Comparison of ENCODE assay signal across 8 cellular contexts in genomic region chr10:73886085-73886529, GRCh38. TPM values are rescaled to one million over a fixed set of nuclear protein-coding genes. Genes with fewer than 3 reads are reported as not detected.
A peak's percentile ranks its signal among the peaks of the same experiment; 100 is the strongest.
DNase-seq lines count a peak whose midpoint lies in the region; FAIRE-seq and TF ChIP-seq lines count a peak whose summit lies in the region.

No MANE protein-coding gene starts in this region.

- no peak overlapping the region for H3K4me3 ChIP-seq in BLaER1 treated with 17β-estradiol and CSF1 and Interleukin-3, amounts not matched to agents 10 nM and 100 nM
- no peak overlapping the region for H3K4me3 ChIP-seq in cardiac muscle cell
- no peak overlapping the region for H3K4me3 ChIP-seq in prostate gland
- H3K4me3 ChIP-seq in vagina: no peak overlapping the region

- in situ Hi-C loops in KBM-7 (cut with MboI; ENCODE audit: low pct_unique_long_range_greater_than_20kb, low sequenced_read_pairs): no loop called here

- no peaks in the 10 kb centered on the region for H3K36me3 ChIP-seq in BLaER1 treated with 17β-estradiol and CSF1 and Interleukin-3, amounts not matched to agents 10 nM and 100 nM
- H3K36me3 ChIP-seq in cardiac muscle cell (no peaks in the 10 kb centered on the region), prostate gland (no peaks in the 10 kb centered on the region), vagina (no peaks in the 10 kb centered on the region)

- DNase-seq in GM19239 (ENCODE audit: insufficient read length, low spot score) (peak; percentile 73), KBM-7 (peak; percentile 80), SKM-1 (lab: John Stamatoyannopoulos, UW; ENCODE audit: unreplicated experiment) (peak; percentile 61), cardiac muscle cell (ENCODE audit: low read depth in 1 of 2, low spot score in 1 of 2) (peak; percentile 82 to 87), prostate gland (ENCODE audit: low spot score) (peak; percentile 74), vagina (ENCODE audit: extremely low spot score in 2 of 2) (no peak)
- DNase-seq in activated naive CD8-positive, alpha-beta T cell treated with anti-CD3 and anti-CD28 coated beads, Interleukin-2, amount 50 U/mL, for 16 hours (ENCODE audit: low read depth, low spot score): peak; percentile 37

- H3K27ac ChIP-seq in BLaER1 treated with 17β-estradiol and CSF1 and Interleukin-3, amounts not matched to agents 10 nM and 100 nM: peak overlapping the region in 4 of 11 experiments; percentile 14 to 53 (median 26); a peak in 2 of 22 replicates
- H3K27ac ChIP-seq in cardiac muscle cell (no peak overlapping the region), prostate gland (peak overlapping the region; percentile 75 to 82), vagina (peak overlapping the region; percentile 85)

- peaks cover 46 to 54% (median 48%) of the 10 kb centered on the region in 10 experiments for H3K4me1 ChIP-seq in BLaER1 treated with 17β-estradiol and CSF1 and Interleukin-3, amounts not matched to agents 10 nM and 100 nM
- H3K4me1 ChIP-seq in cardiac muscle cell (ENCODE audit: low read depth) (peaks cover 13% of the 10 kb centered on the region), prostate gland (replicated peaks) (peaks cover 29% of the 10 kb centered on the region), vagina (peaks cover 34% of the 10 kb centered on the region)

- TF ChIP-seq CTCF in cardiac muscle cell (IDR thresholded peaks at IDR 0.05; ENCODE audit: low read depth, low read length) (peak; percentile 85), prostate gland (IDR thresholded peaks at IDR 0.05) (peak; percentile 51 to 93 (median 86)), vagina (IDR thresholded peaks at IDR 0.05) (peak; percentile 78 to 96 (median 90))

- H3K27me3 ChIP-seq in BLaER1 treated with 17β-estradiol and CSF1 and Interleukin-3, amounts not matched to agents 10 nM and 100 nM: no peaks in the 10 kb centered on the region
- H3K27me3 ChIP-seq in cardiac muscle cell: no peaks in the 10 kb centered on the region
- H3K27me3 ChIP-seq in prostate gland (replicated peaks; ENCODE audit: insufficient read depth): no peaks in the 10 kb centered on the region
- H3K27me3 ChIP-seq in vagina: no peaks in the 10 kb centered on the region

- no peak for TF ChIP-seq POLR2A in prostate gland (IDR thresholded peaks at IDR 0.05)
- no peak for TF ChIP-seq POLR2A in vagina (IDR thresholded peaks at IDR 0.05)

- H4K20me1 ChIP-seq in BLaER1 treated with 17β-estradiol and CSF1 and Interleukin-3, amounts not matched to agents 10 nM and 100 nM: no peaks in the 10 kb centered on the region

- WGBS in prostate gland: 5% methylated on average over 5 of the region's 5 CpGs

- intact Hi-C loops in prostate gland (cut with DNase I): loop anchor here (1.0 to 5.0 kb wide), 3 partner anchors 55 to 349 kb away; no protein-coding TSS in a partner anchor
- intact Hi-C loops in vagina (cut with DNase I): loop anchor here (5.0 kb wide), 1 partner anchor 51 kb away; no protein-coding TSS in a partner anchor

- FAIRE-seq in GM19239 (lab: Jason Lieb, UNC): peak; percentile 84

- no peaks in the 10 kb centered on the region for H3K9me3 ChIP-seq in BLaER1 treated with 17β-estradiol and CSF1 and Interleukin-3, amounts not matched to agents 10 nM and 100 nM (replicated peaks in 1 of 11)
- no peaks in the 10 kb centered on the region for H3K9me3 ChIP-seq in cardiac muscle cell (ENCODE audit: low read depth)
- H3K9me3 ChIP-seq in prostate gland: no peaks in the 10 kb centered on the region
- H3K9me3 ChIP-seq in vagina: no peaks in the 10 kb centered on the region

- peak overlapping the region in 6 of 11 experiments; percentile 39 to 91 (median 80); a peak in 7 of 22 replicates for H3K4me2 ChIP-seq in BLaER1 treated with 17β-estradiol and CSF1 and Interleukin-3, amounts not matched to agents 10 nM and 100 nM

- H3K9ac ChIP-seq in BLaER1 treated with 17β-estradiol and CSF1 and Interleukin-3, amounts not matched to agents 10 nM and 100 nM: peak overlapping the region in 2 of 11 experiments; percentile 26 to 30; a peak in 2 of 22 replicates

RNA-seq across cellular contexts. Expression of gene CAMK2G, which starts 11.8 kb away (rescaled TPM):
- total RNA-seq in cardiac muscle cell (28.2 and 29.8 TPM in 2 replicates), prostate gland (10 to 100 TPM; 41.9 to 47.8 TPM), vagina (48.9 TPM)
- 7.7 and 8.5 TPM in 2 replicates for polyA plus RNA-seq in cardiac muscle cell

RNA-seq across cellular contexts. Expression of gene PLAU, which starts 24.8 kb away (rescaled TPM):
- total RNA-seq in cardiac muscle cell: 3.8 and 5.4 TPM in 2 replicates
- 4.0 and 4.1 TPM in 2 replicates for polyA plus RNA-seq in cardiac muscle cell
- 10 to 100 TPM in 1 of 2 donors, 1 to 10 TPM in 1; 7.1 to 11.0 TPM for total RNA-seq in prostate gland
- total RNA-seq in vagina: 18.2 TPM

Comparison
In these comparisons a context has a peak if more than half of its experiments do, and no peak if none do; other contexts are left out.
1. DNase-seq: peak in GM19239 (single experiment), KBM-7 (single experiment), SKM-1 (single experiment), activated naive CD8-positive, alpha-beta T cell treated with anti-CD3 and anti-CD28 coated beads, Interleukin-2, amount 50 U/mL, for 16 hours (single experiment), cardiac muscle cell (2 of 2) and prostate gland (single experiment); none in vagina (0 of 2).
2. Peak in every context shown above with its lines, with median percentiles within 50 percentile points of each other: CTCF ChIP-seq.